Comparison of ENCODE assay signal across 1 cellular context in the genomic region with DNA sequence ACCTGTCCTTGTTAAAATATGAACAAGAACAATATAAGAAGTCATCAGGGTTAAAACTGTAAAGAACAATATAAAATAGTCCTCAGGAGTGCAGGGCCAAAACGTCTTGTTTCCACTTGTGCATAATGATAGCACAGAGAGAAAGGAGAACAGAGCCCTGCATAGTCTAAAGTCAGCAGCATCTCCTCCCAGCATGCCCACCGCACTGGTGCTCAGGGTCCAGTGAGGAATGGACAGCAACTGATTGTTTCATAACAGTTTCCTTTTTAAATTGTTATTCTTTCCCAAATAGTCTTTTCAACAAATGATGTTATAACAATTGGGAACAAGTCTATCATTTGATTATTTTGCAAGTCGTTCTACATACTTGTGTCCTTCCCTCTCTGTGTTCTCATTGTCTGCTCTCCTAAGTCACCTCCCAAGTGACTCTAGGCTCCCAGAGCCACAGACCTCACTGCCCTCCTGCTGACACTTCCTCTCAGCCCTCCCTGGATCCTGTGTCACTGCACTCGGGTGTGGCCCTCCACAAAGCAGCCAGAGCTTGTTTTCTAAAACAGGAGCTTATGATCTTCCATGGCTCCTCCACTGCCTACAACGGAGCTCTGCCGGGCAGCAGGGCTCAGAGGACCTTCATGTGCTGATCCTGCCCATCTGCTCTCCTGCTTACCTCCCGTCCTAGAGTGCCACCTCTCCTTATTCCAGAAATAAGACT.
TF ChIP-seq lines count a peak whose summit lies in the region.

No MANE protein-coding gene starts in this region.

TF ChIP-seq in A549, 52 proteins besides CTCF, POLR2A, EP300 and RAD21 (continued from another document):
- no peak for TF ChIP-seq POLR2AphosphoS2 (conservative IDR thresholded peaks at IDR 0.05; ENCODE audit: low read length)
- TF ChIP-seq ESRRA (IDR thresholded peaks at IDR 0.05; ENCODE audit: borderline replicate concordance, low read length): no peak
- TF ChIP-seq NPAS2 (CRISPR knock-in tag; IDR thresholded peaks at IDR 0.05; ENCODE audit: borderline replicate concordance): no peak
- TF ChIP-seq ZNF302 (CRISPR knock-in tag; IDR thresholded peaks at IDR 0.05): no peak
- TF ChIP-seq ELK1 (IDR thresholded peaks at IDR 0.05; ENCODE audit: low read depth, low read length): no peak
- TF ChIP-seq, protein P1, sequence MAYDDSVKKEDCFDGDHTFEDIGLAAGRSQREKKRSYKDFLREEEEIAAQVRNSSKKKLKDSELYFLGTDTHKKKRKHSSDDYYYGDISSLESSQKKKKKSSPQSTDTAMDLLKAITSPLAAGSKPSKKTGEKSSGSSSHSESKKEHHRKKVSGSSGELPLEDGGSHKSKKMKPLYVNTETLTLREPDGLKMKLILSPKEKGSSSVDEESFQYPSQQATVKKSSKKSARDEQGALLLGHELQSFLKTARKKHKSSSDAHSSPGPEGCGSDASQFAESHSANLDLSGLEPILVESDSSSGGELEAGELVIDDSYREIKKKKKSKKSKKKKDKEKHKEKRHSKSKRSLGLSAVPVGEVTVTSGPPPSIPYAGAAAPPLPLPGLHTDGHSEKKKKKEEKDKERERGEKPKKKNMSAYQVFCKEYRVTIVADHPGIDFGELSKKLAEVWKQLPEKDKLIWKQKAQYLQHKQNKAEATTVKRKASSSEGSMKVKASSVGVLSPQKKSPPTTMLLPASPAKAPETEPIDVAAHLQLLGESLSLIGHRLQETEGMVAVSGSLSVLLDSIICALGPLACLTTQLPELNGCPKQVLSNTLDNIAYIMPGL (CRISPR knock-in tag; IDR thresholded peaks at IDR 0.05; ENCODE audit: borderline replicate concordance): no peak
- TF ChIP-seq NR3C1 (IDR thresholded peaks at IDR 0.05): no peak
- TF ChIP-seq GATA3 (IDR thresholded peaks at IDR 0.05; ENCODE audit: borderline replicate concordance): no peak
- TF ChIP-seq PHF8 (IDR thresholded peaks at IDR 0.05; ENCODE audit: borderline replicate concordance, low read depth): no peak
